ENCODE assay signal across 8 cellular contexts in the genomic region with DNA sequence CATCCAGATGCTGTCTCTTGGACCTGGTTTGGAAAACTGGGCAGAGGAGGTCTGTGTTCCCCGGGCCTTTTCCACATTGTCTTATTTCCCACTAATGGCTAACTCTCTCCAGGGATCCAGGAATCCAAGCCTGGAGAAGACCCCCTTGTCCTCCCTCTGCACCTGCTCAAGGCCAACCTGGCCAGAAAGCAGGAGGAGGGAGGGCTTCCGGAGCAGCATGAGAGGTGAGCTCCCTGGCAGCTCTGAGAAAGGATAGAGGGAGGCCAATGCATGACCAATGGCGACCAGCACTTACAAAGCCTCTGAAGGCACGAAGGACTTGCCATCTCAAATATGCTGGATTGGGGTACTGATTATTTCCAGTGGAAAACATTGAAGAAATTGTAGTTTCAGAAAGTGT.
"Had no signal": no experiment of that assay in that cellular context is flagged by ENCODE, and none has a peak within 500 bp of the region (broad histone marks: within the 10 kb centered on the region; RNA-seq: fewer than 3 reads in every experiment).

No MANE protein-coding gene starts in this region.

- DNase-seq: GM23248, GOT3, H7, H9, HCEC 1CT, HFFc6 had no signal

- H3K4me3 Mint-ChIP-seq: GM23338, H9, HFFc6 had no signal

- H3K27ac Mint-ChIP-seq: GM23338, H9, HFFc6 had no signal

- H3K36me3 ChIP-seq: HAP-1 had no signal

- H3K9me3 Mint-ChIP-seq: GM23338 had no signal

- ATAC-seq: GM23338 had no signal

- H3K4me3 ChIP-seq: GM23248, GM23338, HAP-1 had no signal

- H3K27ac ChIP-seq: GM23248 had no signal

- H3K4me1 ChIP-seq: HAP-1 had no signal

- H3K9me3 ChIP-seq: HAP-1 had no signal
